Comparison of ENCODE assay signal across 1 cellular context in genomic region chr18:47203626-47204464, GRCh38.
A peak's percentile ranks its signal among the peaks of the same experiment; 100 is the strongest.
TF ChIP-seq lines count a peak whose summit lies in the region.

No MANE protein-coding gene starts in this region.

TF ChIP-seq in SK-N-SH, 30 proteins besides CTCF, POLR2A, EP300 and RAD21 (continued from another document):
- TF ChIP-seq FOXJ3 (CRISPR knock-in tag; IDR thresholded peaks at IDR 0.05) (peak; percentile 54; the same call in 1 of the 2 replicates), NFIC (IDR thresholded peaks at IDR 0.05; ENCODE audit: borderline replicate concordance) (no peak), SIN3A (IDR thresholded peaks at IDR 0.05; ENCODE audit: borderline replicate concordance, low read depth, low read length) (no peak), NRF1 (IDR thresholded peaks at IDR 0.05; ENCODE audit: low read depth, low read length) (no peak), JUND (IDR thresholded peaks at IDR 0.05) (no peak), GATA2 (CRISPR knock-in tag; IDR thresholded peaks at IDR 0.05) (peak; percentile 84), TEAD4 (IDR thresholded peaks at IDR 0.05; ENCODE audit: borderline replicate concordance, insufficient read depth) (peak; percentile 33; the same call in 1 of the 2 replicates)
- TF ChIP-seq, protein P1, sequence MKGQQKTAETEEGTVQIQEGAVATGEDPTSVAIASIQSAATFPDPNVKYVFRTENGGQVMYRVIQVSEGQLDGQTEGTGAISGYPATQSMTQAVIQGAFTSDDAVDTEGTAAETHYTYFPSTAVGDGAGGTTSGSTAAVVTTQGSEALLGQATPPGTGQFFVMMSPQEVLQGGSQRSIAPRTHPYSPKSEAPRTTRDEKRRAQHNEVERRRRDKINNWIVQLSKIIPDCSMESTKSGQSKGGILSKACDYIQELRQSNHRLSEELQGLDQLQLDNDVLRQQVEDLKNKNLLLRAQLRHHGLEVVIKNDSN (IDR thresholded peaks at IDR 0.05; ENCODE audit: borderline replicate concordance, low read depth): no peak
